Comparison of ENCODE assay signal across 2 cellular contexts in the genomic region with DNA sequence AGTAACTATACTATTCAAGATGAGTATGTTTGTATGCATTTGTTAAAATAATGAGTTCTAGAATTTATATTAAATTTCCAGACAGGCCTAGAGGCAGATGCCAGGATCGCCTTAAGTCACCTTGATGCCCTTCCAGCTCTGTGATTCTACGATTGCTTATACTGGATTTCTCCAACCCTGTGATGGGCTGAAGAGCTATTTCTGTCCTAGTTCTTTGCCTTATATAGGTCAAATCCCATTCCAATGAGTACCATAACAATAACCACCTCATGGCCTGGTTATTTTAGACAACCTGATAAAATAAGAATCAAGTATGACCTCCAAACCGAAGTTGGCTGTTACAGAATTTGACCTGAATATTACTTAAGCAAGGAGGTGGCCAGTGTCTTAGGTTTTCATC.
TF ChIP-seq lines count a peak whose summit lies in the region.

No MANE protein-coding gene starts in this region.

TF ChIP-seq in A549, 52 proteins besides CTCF, POLR2A, EP300 and RAD21:
- TF ChIP-seq SREBF2 (IDR thresholded peaks at IDR 0.05) (no peak), JUN (IDR thresholded peaks at IDR 0.05) (no peak), E2F6 (IDR thresholded peaks at IDR 0.05; ENCODE audit: borderline replicate concordance, low read depth) (no peak), FOSL2 (IDR thresholded peaks at IDR 0.05) (no peak), FOSL2 (CRISPR knock-in tag; IDR thresholded peaks at IDR 0.05) (no peak), KDM1A (IDR thresholded peaks at IDR 0.05; ENCODE audit: low read depth) (no peak), ESRRA (IDR thresholded peaks at IDR 0.05; ENCODE audit: borderline replicate concordance, low read length) (no peak), ZSCAN20 (CRISPR knock-in tag; IDR thresholded peaks at IDR 0.05) (no peak), HOXA7 (CRISPR knock-in tag; IDR thresholded peaks at IDR 0.05) (no peak), TFCP2L1 (CRISPR knock-in tag; IDR thresholded peaks at IDR 0.05) (no peak), HES2 (IDR thresholded peaks at IDR 0.05) (no peak), PHF8 (IDR thresholded peaks at IDR 0.05; ENCODE audit: borderline replicate concordance, low read depth) (no peak)
- TF ChIP-seq, protein P1, sequence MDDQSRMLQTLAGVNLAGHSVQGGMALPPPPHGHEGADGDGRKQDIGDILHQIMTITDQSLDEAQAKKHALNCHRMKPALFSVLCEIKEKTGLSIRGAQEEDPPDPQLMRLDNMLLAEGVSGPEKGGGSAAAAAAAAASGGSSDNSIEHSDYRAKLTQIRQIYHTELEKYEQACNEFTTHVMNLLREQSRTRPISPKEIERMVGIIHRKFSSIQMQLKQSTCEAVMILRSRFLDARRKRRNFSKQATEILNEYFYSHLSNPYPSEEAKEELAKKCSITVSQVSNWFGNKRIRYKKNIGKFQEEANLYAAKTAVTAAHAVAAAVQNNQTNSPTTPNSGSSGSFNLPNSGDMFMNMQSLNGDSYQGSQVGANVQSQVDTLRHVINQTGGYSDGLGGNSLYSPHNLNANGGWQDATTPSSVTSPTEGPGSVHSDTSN (IDR thresholded peaks at IDR 0.05): no peak
- TF ChIP-seq, protein P2, sequence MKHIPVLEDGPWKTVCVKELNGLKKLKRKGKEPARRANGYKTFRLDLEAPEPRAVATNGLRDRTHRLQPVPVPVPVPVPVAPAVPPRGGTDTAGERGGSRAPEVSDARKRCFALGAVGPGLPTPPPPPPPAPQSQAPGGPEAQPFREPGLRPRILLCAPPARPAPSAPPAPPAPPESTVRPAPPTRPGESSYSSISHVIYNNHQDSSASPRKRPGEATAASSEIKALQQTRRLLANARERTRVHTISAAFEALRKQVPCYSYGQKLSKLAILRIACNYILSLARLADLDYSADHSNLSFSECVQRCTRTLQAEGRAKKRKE (CRISPR knock-in tag; IDR thresholded peaks at IDR 0.05; ENCODE audit: low read depth): no peak

TF ChIP-seq in IMR-90, 13 proteins besides CTCF, POLR2A, EP300 and RAD21:
- TF ChIP-seq CEBPB (IDR thresholded peaks at IDR 0.05; ENCODE audit: low read depth, low read length) (no peak), ELK1 (IDR thresholded peaks at IDR 0.05; ENCODE audit: borderline replicate concordance, low read depth, low read length) (no peak), MAZ (IDR thresholded peaks at IDR 0.05; ENCODE audit: borderline replicate concordance, low read depth, low read length) (no peak), RFX5 (IDR thresholded peaks at IDR 0.05; ENCODE audit: low read depth, low read length) (no peak), MXI1 (IDR thresholded peaks at IDR 0.05; ENCODE audit: borderline replicate concordance, low read depth, low read length) (no peak), FOS (IDR thresholded peaks at IDR 0.05; ENCODE audit: low read depth, low read length) (no peak), NFE2L2 (IDR thresholded peaks at IDR 0.05; ENCODE audit: low read depth, low read length) (no peak), MAFK (IDR thresholded peaks at IDR 0.05; ENCODE audit: low read depth, low read length) (no peak), USF2 (IDR thresholded peaks at IDR 0.05; ENCODE audit: low read depth, low read length) (no peak), BHLHE40 (IDR thresholded peaks at IDR 0.05; ENCODE audit: low read depth, low read length) (no peak), SMC3 (IDR thresholded peaks at IDR 0.05; ENCODE audit: low read depth, low read length) (no peak), RCOR1 (IDR thresholded peaks at IDR 0.05; ENCODE audit: insufficient replicate concordance, low read length) (no peak), CHD1 (IDR thresholded peaks at IDR 0.05; ENCODE audit: low read depth, low read length) (no peak)
